In the genomic region with DNA sequence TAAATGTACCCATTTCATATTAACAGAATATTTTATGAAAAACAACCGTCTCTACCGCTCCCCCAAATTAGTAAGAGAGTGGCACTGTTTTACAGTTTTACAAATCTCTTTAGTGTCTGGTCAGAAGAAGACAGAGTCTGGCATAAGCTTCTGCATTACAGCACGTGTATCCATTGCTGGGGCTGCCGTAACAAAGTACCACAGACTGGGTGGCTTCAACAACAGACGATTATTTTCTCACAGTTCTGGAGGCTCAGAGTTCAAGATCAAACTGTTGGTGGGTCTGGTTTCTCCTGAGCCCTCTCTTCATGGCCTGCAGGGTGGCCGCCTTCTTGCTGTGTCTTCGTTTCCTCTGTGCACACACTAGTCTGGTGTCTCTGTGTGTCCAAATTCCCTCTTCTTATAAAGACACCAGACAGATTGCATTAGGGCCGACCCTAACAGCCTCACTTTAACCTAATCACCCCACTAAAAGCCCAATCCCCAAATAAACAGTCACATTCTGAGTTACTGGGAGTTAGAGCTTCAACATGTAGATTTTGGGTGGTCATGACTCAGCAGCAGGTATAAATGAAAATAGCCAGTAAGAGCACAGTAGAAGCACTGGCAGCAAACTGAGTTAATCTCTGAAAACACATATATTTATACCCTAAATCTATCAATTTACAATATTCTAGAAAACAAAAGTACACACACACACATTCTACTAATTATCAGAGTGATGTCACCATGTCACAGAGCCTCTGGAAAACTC, we compare ENCODE assay signal across 23 cellular contexts. TPM values are rescaled to one million over a fixed set of nuclear protein-coding genes. Genes with fewer than 3 reads are reported as not detected.
DNase-seq lines count a peak whose midpoint lies in the region; ATAC-seq, FAIRE-seq and TF ChIP-seq lines count a peak whose summit lies in the region.
"Had no signal": no experiment of that assay in that cellular context is flagged by ENCODE, and none has a peak within 500 bp of the region (broad histone marks: within the 10 kb centered on the region; RNA-seq: fewer than 3 reads in every experiment).

No MANE protein-coding gene starts in this region.

- no peaks in the 10 kb centered on the region for H3K27me3 Mint-ChIP-seq in activated CD4-positive, alpha-beta T cell treated with anti-CD3 and anti-CD28 coated beads, Interleukin-2, amount 10 ng/mL, durations not matched to agents 7 days and 5 days

- no TSS peak for BruUV-seq in HepG2 (replicated peaks; lab: Mats Ljungman, UMichigan)
- BruUV-seq in K562 (replicated peaks; lab: Mats Ljungman, UMichigan): no TSS peak

- in situ Hi-C loops in HepG2 (cut with HindIII; ENCODE audit: extremely low pct_ligation_motif_present, low pct_unique_long_range_greater_than_20kb): loop anchor here (25.0 kb wide), 1 partner anchor 245 kb away; no protein-coding TSS in a partner anchor
- in situ Hi-C loops in K562 (cut with MboI): no loop called here

- H3K4me2 ChIP-seq in HepG2 (ENCODE audit: low read depth, low read length) (0 out of 2 replicates have a peak overlapping the region, but pooled peaks have one; percentile 8), K562 (ENCODE audit: insufficient read depth, low read length) (no peak overlapping the region)

- H3K4me3 ChIP-seq in HepG2 (replicated peaks in 1 of 3; ENCODE audit: insufficient read depth in 1 of 3, low read depth in 2 of 3, low read length in 3 of 3) (no peak overlapping the region), right lobe of liver (no peak overlapping the region), K562 (no peak overlapping the region), testis (no peak overlapping the region)
- H3K4me3 ChIP-seq: MG63, SJCRH30 had no signal

- no peaks in the 10 kb centered on the region for H3K79me2 ChIP-seq in HepG2 (ENCODE audit: insufficient read depth, low read length)
- no peaks in the 10 kb centered on the region for H3K79me2 ChIP-seq in K562 (ENCODE audit: control insufficient read depth, insufficient read depth, low read length)

- no peaks in the 10 kb centered on the region for H3K9me1 ChIP-seq in K562 (ENCODE audit: control insufficient read depth, insufficient read depth, low read length)

- H3K27ac ChIP-seq in HepG2 (ENCODE audit: extremely low read length, insufficient read depth, low read length): peak overlapping the region; percentile 20
- H3K27ac ChIP-seq in right lobe of liver: no peak overlapping the region
- 0 out of 3 replicates have a peak overlapping the region, but pooled peaks have one; percentile 22 for H3K27ac ChIP-seq in K562 (ENCODE audit: extremely low read depth, low read depth, low read length)
- no peak overlapping the region for H3K27ac ChIP-seq in testis
- H3K27ac ChIP-seq: SJCRH30 had no signal

- TF ChIP-seq CTCF in HepG2 (CRISPR knock-in tag; IDR thresholded peaks at IDR 0.05) (no peak), right lobe of liver (IDR thresholded peaks at IDR 0.05) (no peak), K562 (IDR thresholded peaks at IDR 0.05 in 2 of 3, conservative IDR thresholded peaks at IDR 0.05 in 1 of 3; ENCODE audit: insufficient read depth in 2 of 3, low read depth in 1 of 3, low read length in 3 of 3) (no peak), testis (IDR thresholded peaks at IDR 0.05) (no peak)

- TF ChIP-seq RAD21 in HepG2 (CRISPR knock-in tag; IDR thresholded peaks at IDR 0.05) (no peak), K562 (CRISPR knock-in tag; conservative IDR thresholded peaks at IDR 0.05 in 1 of 2, IDR thresholded peaks at IDR 0.05 in 1 of 2) (no peak)

- DNase-seq in activated CD4-positive, alpha-beta T cell treated with anti-CD3 and anti-CD28 coated beads, Interleukin-2, amount 10 ng/mL, durations not matched to agents 7 days and 5 days: no peak
- DNase-seq in activated CD4-positive, alpha-beta T cell treated with anti-CD3 and anti-CD28 coated beads for 1 hour: no peak
- peak; percentile 16 for DNase-seq in HepG2 (ENCODE audit: low spot score)
- no peak for DNase-seq in right lobe of liver
- peak in 1 of 4 experiments; percentile 9 for DNase-seq in K562 (ENCODE audit: extremely low read depth in 1 of 4, low spot score in 3 of 4)
- peak; percentile 12 for DNase-seq in testis
- DNase-seq: 8988T, COR-L47, DMS53, KG1, MG63, NCI-H1105 treated with DMSO at 0.1 percent for 48 hours, NCI-H146, NCI-H1930, NCI-H446, NCI-H524 treated with DMSO at 0.1 percent for 48 hours, NCI-H774, SJCRH30 had no signal

- no peak for TF ChIP-seq POLR2A in HepG2 (IDR thresholded peaks at IDR 0.05; ENCODE audit: insufficient read depth in 1 of 2, low read depth in 2 of 2, low read length in 2 of 2)
- no peak for TF ChIP-seq POLR2A in right lobe of liver (IDR thresholded peaks at IDR 0.05)
- TF ChIP-seq POLR2A in K562 (conservative IDR thresholded peaks at IDR 0.05): no peak
- no peak for TF ChIP-seq POLR2A in testis (IDR thresholded peaks at IDR 0.05)

- peaks cover 47% of the 10 kb centered on the region for H3K4me1 Mint-ChIP-seq in activated CD4-positive, alpha-beta T cell treated with anti-CD3 and anti-CD28 coated beads, Interleukin-2, amount 10 ng/mL, durations not matched to agents 7 days and 5 days

- no peak overlapping the region for H3K9ac ChIP-seq in HepG2 (ENCODE audit: insufficient read depth, low read depth, low read length)
- H3K9ac ChIP-seq in K562 (ENCODE audit: insufficient read depth in 1 of 2, low read depth in 2 of 2, low read length in 2 of 2): no peak overlapping the region

- intact Hi-C loops in HepG2 (cut with micrococcal nuclease; ENCODE audit: unreplicated experiment): no loop called here
- intact Hi-C loops in right lobe of liver (cut with DNase I): no loop called here
- intact Hi-C loops in K562 (cut with micrococcal nuclease): no loop called here
- intact Hi-C loops in testis (cut with DNase I; ENCODE audit: low total_unique reads): no loop called here

- H3K36me3 ChIP-seq in HepG2 (replicated peaks in 1 of 2; ENCODE audit: control insufficient read depth in 1 of 2, insufficient read depth in 2 of 2, low read length in 2 of 2) (no peaks in the 10 kb centered on the region), right lobe of liver (no peaks in the 10 kb centered on the region), K562 (ENCODE audit: control insufficient read depth, insufficient read depth, low read length) (peaks cover 14% of the 10 kb centered on the region; the same call in 2 of the 3 replicates), testis (ENCODE audit: low read depth, missing control alignments) (no peaks in the 10 kb centered on the region)
- H3K36me3 ChIP-seq: MG63 had no signal

- TF ChIP-seq EP300 in HepG2 (IDR thresholded peaks at IDR 0.05; ENCODE audit: low read depth in 2 of 2, low read length in 2 of 2) (no peak), HepG2 (CRISPR knock-in tag; IDR thresholded peaks at IDR 0.05; ENCODE audit: borderline replicate concordance) (no peak), K562 (IDR thresholded peaks at IDR 0.05; ENCODE audit: low read length) (no peak)

- peaks cover 85% of the 10 kb centered on the region for H3K4me1 ChIP-seq in HepG2 (ENCODE audit: insufficient read depth, low read length)
- H3K4me1 ChIP-seq in right lobe of liver: peaks cover 0 to 32% (median 3%) of the 10 kb centered on the region in 4 donors
- peaks cover 21 to 23% of the 10 kb centered on the region in 2 experiments for H3K4me1 ChIP-seq in K562 (replicated peaks in 1 of 2; ENCODE audit: control insufficient read depth in 2 of 2, insufficient read depth in 2 of 2, low read length in 2 of 2)
- peaks cover 23% of the 10 kb centered on the region for H3K4me1 ChIP-seq in testis

- peak overlapping the region; percentile 7 for H3K27ac Mint-ChIP-seq in activated CD4-positive, alpha-beta T cell treated with anti-CD3 and anti-CD28 coated beads, Interleukin-2, amount 10 ng/mL, durations not matched to agents 7 days and 5 days

- H3K36me3 Mint-ChIP-seq in activated CD4-positive, alpha-beta T cell treated with anti-CD3 and anti-CD28 coated beads, Interleukin-2, amount 10 ng/mL, durations not matched to agents 7 days and 5 days (ENCODE audit: low read depth): peaks cover 34% of the 10 kb centered on the region

- 68% methylated on average over 8 of the region's 8 CpGs for WGBS in HepG2 (ENCODE audit: low lambda C conversion rate)
- WGBS in right lobe of liver (ENCODE audit: insufficient coverage, low coverage, low lambda C conversion rate, missing lambda C conversion rate): 92% methylated on average over 8 of the region's 8 CpGs
- 70% methylated on average over 8 of the region's 8 CpGs for WGBS in K562 (ENCODE audit: insufficient coverage, low coverage, missing lambda C conversion rate)
- 90 to 95% methylated on average over 8 of the region's 8 CpGs for WGBS in testis, 2 donors

- ATAC-seq in HepG2 (no peak), right lobe of liver (no peak), K562 (peak; percentile 32), HG03108 (IDR thresholded peaks at IDR 0.05; ENCODE audit: unreplicated experiment) (no peak), GM21619 (IDR thresholded peaks at IDR 0.05; ENCODE audit: unreplicated experiment) (no peak)
- ATAC-seq: SK-N-SH treated with all-trans-retinoic acid at 6 μM for 48 hours had no signal

- CTCF ChIA-PET in activated CD4-positive, alpha-beta T cell treated with anti-CD3 and anti-CD28 coated beads, Interleukin-2, amount 10 ng/mL, durations not matched to agents 7 days and 5 days (lab: Charles Lee): interaction anchor here (0.6 to 1.4 kb wide), 3 partner anchors 9 to 45 kb away, joined by 3 to 6 read pairs (median 5); no protein-coding TSS in a partner anchor
- CTCF ChIA-PET in HepG2 (lab: Yijun Ruan, JAX; ENCODE audit: low intra/inter-chr PET ratio, low total read pairs): no interaction called here
- CTCF ChIA-PET in K562 (lab: Yijun Ruan, JAX; ENCODE audit: low intra/inter-chr PET ratio): no interaction called here

- no peak overlapping the region for H2AFZ ChIP-seq in HepG2 (ENCODE audit: low read length)
- peak overlapping the region; percentile 41; the same call in 1 of the 2 replicates for H2AFZ ChIP-seq in K562 (ENCODE audit: low read depth, low read length)

- H3K9me3 ChIP-seq in HepG2 (ENCODE audit: low read length) (no peaks in the 10 kb centered on the region), right lobe of liver (no peaks in the 10 kb centered on the region), K562 (replicated peaks; ENCODE audit: control insufficient read depth, insufficient read depth, low read depth, low read length) (no peaks in the 10 kb centered on the region), testis (no peaks in the 10 kb centered on the region)
- H3K9me3 ChIP-seq: MG63, SJCRH30 had no signal

- no peaks in the 10 kb centered on the region for H4K20me1 ChIP-seq in HepG2 (ENCODE audit: insufficient read depth, low read length)
- H4K20me1 ChIP-seq in K562 (replicated peaks; ENCODE audit: control insufficient read depth, insufficient read depth, low read length): no peaks in the 10 kb centered on the region

- FAIRE-seq in HepG2 (lab: Jason Lieb, UNC) (no peak), K562 (lab: Jason Lieb, UNC) (peak; percentile 46)
- FAIRE-seq: G401.6, HTR-8/SVneo had no signal

- H3K27me3 ChIP-seq in HepG2 (ENCODE audit: control insufficient read depth in 1 of 2, insufficient read depth in 2 of 2, low read length in 2 of 2): peaks cover 0 to 8% of the 10 kb centered on the region in 2 experiments; a peak in 1 of 5 replicates
- peaks cover 0 to 13% of the 10 kb centered on the region in 2 donors for H3K27me3 ChIP-seq in right lobe of liver
- no peaks in the 10 kb centered on the region for H3K27me3 ChIP-seq in K562 (ENCODE audit: control insufficient read depth in 2 of 2, insufficient read depth in 2 of 2, low read length in 2 of 2)
- no peaks in the 10 kb centered on the region for H3K27me3 ChIP-seq in testis
- H3K27me3 ChIP-seq: MG63, SJCRH30 had no signal

- no peak overlapping the region for H3K4me3 Mint-ChIP-seq in activated CD4-positive, alpha-beta T cell treated with anti-CD3 and anti-CD28 coated beads, Interleukin-2, amount 10 ng/mL, durations not matched to agents 7 days and 5 days

- POLR2A ChIA-PET in activated CD4-positive, alpha-beta T cell treated with anti-CD3 and anti-CD28 coated beads, Interleukin-2, amount 10 ng/mL, durations not matched to agents 7 days and 5 days (lab: Charles Lee): interaction anchor here (0.6 kb wide), 1 partner anchor 205 kb away, joined by 3 read pairs; no protein-coding TSS in a partner anchor
- POLR2A ChIA-PET in HepG2 (lab: Yijun Ruan, JAX) (no interaction called here), K562 (lab: Yijun Ruan, JAX) (interaction anchor here (0.5 to 0.9 kb wide), 3 partner anchors 15 to 220 kb away, joined by 3 to 4 read pairs (median 3); no protein-coding TSS in a partner anchor)

- H3K9me3 Mint-ChIP-seq in activated CD4-positive, alpha-beta T cell treated with anti-CD3 and anti-CD28 coated beads, Interleukin-2, amount 10 ng/mL, durations not matched to agents 7 days and 5 days: no peaks in the 10 kb centered on the region

RNA-seq across cellular contexts. Expression of a gene that starts 4.0 kb away (rescaled TPM):
- total RNA-seq in activated CD4-positive, alpha-beta T cell treated with anti-CD3 and anti-CD28 coated beads, Interleukin-2, amount 10 ng/mL, durations not matched to agents 7 days and 5 days: 100 to 1,000 TPM; 423 to 424 TPM
- total RNA-seq in HepG2 (2016; rRNA removed; fragmentation: Illumina TruSeq; extraction: Trizol) (4.7 and 8.6 TPM in 2 replicates), right lobe of liver (1 to 10 TPM in 4 of 6 experiments, under 1 TPM in 2; 0.72 to 3.0 (median 1.2) TPM), K562 (2014; rRNA removed) (0.04 and 0.82 TPM in 2 replicates), K562 (2014; rRNA removed; fragmentation: Illumina TruSeq; extraction: Trizol) (0.11 and 0.38 TPM in 2 replicates), K562 (2015; rRNA removed; fragmentation: Illumina TruSeq; extraction: Trizol) (0.11 and 0.19 TPM in 2 replicates), K562 (2021) (0.63 and 0.86 TPM in 2 replicates), testis (100 to 1,000 TPM; 113 to 212 TPM)
- 1.9 and 2.3 TPM in 2 replicates for total RNA-seq in HepG2 (2016; cell fraction: cytosol; rRNA removed; fragmentation: Illumina TruSeq; extraction: Trizol; ENCODE audit: low read depth)
- 5.6 and 7.5 TPM in 2 replicates for total RNA-seq in HepG2 (2016; cell fraction: insoluble cytoplasmic fraction; rRNA removed; fragmentation: Illumina TruSeq; extraction: Trizol)
- 4.9 and 6.3 TPM in 2 replicates for total RNA-seq in HepG2 (2016; cell fraction: membrane; rRNA removed; fragmentation: Illumina TruSeq; extraction: Trizol)
- total RNA-seq in HepG2 (2016; cell fraction: nucleus; rRNA removed; fragmentation: Illumina TruSeq; extraction: Trizol): 4.5 and 7.0 TPM in 2 replicates
- polyA plus RNA-seq in HepG2 (2011; rRNA removed) (30.6 and 49.8 TPM in 2 replicates), K562 (2011; rRNA removed) (0.04 and 0.09 TPM in 2 replicates), K562 (2014; fragmentation: Illumina TruSeq; extraction: Trizol) (0.08 and 0.09 TPM in 2 replicates), K562 (2014; fragmentation: Nextera tagmentation; extraction: Ambion mirVana) (not detected), K562 (2014; rRNA removed) (0.12 and 0.52 TPM in 2 replicates), testis (ENCODE audit: insufficient read depth, low read depth, low replicate concordance) (73.6 TPM)
- 36.8 and 39.8 TPM in 2 replicates for polyA plus RNA-seq in HepG2 (2011; cell fraction: cytosol; rRNA removed)
- polyA plus RNA-seq in HepG2 (2011; cell fraction: nucleus; rRNA removed): 38.0 and 46.6 TPM in 2 replicates
- polyA plus RNA-seq in HepG2 (2012): 3.4 and 5.3 TPM in 2 replicates
- polyA plus RNA-seq in HepG2 (2016; cell fraction: cytosol; fragmentation: Illumina TruSeq; extraction: Trizol; ENCODE audit: low read depth): 2.4 and 2.5 TPM in 2 replicates
- polyA plus RNA-seq in HepG2 (2016; cell fraction: insoluble cytoplasmic fraction; fragmentation: Illumina TruSeq; extraction: Trizol; ENCODE audit: low read depth): 4.6 and 4.7 TPM in 2 replicates
- 3.8 and 5.6 TPM in 2 replicates for polyA plus RNA-seq in HepG2 (2016; cell fraction: membrane; fragmentation: Illumina TruSeq; extraction: Trizol; ENCODE audit: low read depth)
- 12.2 and 13.8 TPM in 2 replicates for polyA plus RNA-seq in HepG2 (2016; cell fraction: nucleus; fragmentation: Illumina TruSeq; extraction: Trizol; ENCODE audit: insufficient read depth, low read depth)
- polyA minus RNA-seq in HepG2 (2011; rRNA and poly(A)+ RNA removed; ENCODE audit: low replicate concordance): 2.5 and 69.1 TPM in 2 replicates
- polyA minus RNA-seq in HepG2 (2011; cell fraction: cytosol; rRNA and poly(A)+ RNA removed): 20.4 and 35.1 TPM in 2 replicates
- 8.9 and 15.5 TPM in 2 replicates for polyA minus RNA-seq in HepG2 (2011; cell fraction: nucleus; rRNA and poly(A)+ RNA removed)
- total RNA-seq in K562 (2011; cell fraction: chromatin; rRNA removed; ENCODE audit: low replicate concordance): 0.46 and 1.2 TPM in 2 replicates
- total RNA-seq in K562 (2011; cell fraction: nucleolus; rRNA removed): 0.67 and 0.79 TPM in 2 replicates
- total RNA-seq in K562 (2011; cell fraction: nucleoplasm; rRNA removed): 0.59 and 1.1 TPM in 2 replicates
- 0.04 and 0.31 TPM in 2 replicates for polyA plus RNA-seq in K562 (2011; cell fraction: cytosol; rRNA removed)
- 0.30 and 0.63 TPM in 2 replicates for polyA plus RNA-seq in K562 (2011; cell fraction: nucleus; rRNA removed)
- 0.17 and 0.46 TPM in 2 replicates for polyA plus RNA-seq in K562 (2012)
- 0.04 and 0.18 TPM in 2 replicates for polyA minus RNA-seq in K562 (2011; rRNA and poly(A)+ RNA removed)
- not detected in 2 replicates for polyA minus RNA-seq in K562 (2011; cell fraction: cytosol; rRNA and poly(A)+ RNA removed)
- polyA minus RNA-seq in K562 (2011; cell fraction: nucleus; rRNA and poly(A)+ RNA removed): 0.27 and 0.44 TPM in 2 replicates

Comparison
In these comparisons a context has a peak if more than half of its experiments do, and no peak if none do; other contexts are left out.
1. DNase-seq: peak in HepG2 (single experiment) and testis (single experiment); none in activated CD4-positive, alpha-beta T cell treated with anti-CD3 and anti-CD28 coated beads, Interleukin-2, amount 10 ng/mL, durations not matched to agents 7 days and 5 days (single experiment), activated CD4-positive, alpha-beta T cell treated with anti-CD3 and anti-CD28 coated beads for 1 hour (single experiment) and right lobe of liver (0 of 3).
2. H3K27ac ChIP-seq: peak in HepG2 (single experiment) and K562 (single experiment); none in right lobe of liver (0 of 3) and testis (0 of 2).
3. RNA of a gene that starts 4.0 kb away (total RNA-seq): 423 to 424 TPM in activated CD4-positive, alpha-beta T cell treated with anti-CD3 and anti-CD28 coated beads, Interleukin-2, amount 10 ng/mL, durations not matched to agents 7 days and 5 days and 113 to 212 TPM in testis; 1.9 to 8.6 TPM in HepG2, 0.72 to 3.0 TPM in right lobe of liver and 0.04 to 1.2 TPM in K562; every median in the first group is over 10 times any median in the second.